ENCODE assay signal across 17 cellular contexts in genomic region chr13:73146705-73147104, GRCh38.
"Had no signal": no experiment of that assay in that cellular context is flagged by ENCODE, and none has a peak within 500 bp of the region (broad histone marks: within the 10 kb centered on the region; RNA-seq: fewer than 3 reads in every experiment).

No MANE protein-coding gene starts in this region.

- H3K4me3 Mint-ChIP-seq: activated CD4-positive, alpha-beta memory T cell treated with anti-CD3 and anti-CD28 coated beads for 36 hours; activated CD4-positive, alpha-beta T cell treated with anti-CD3 and anti-CD28 coated beads for 36 hours; activated naive CD8-positive, alpha-beta T cell; activated T-helper 1 cell treated with anti-CD3 and anti-CD28 coated beads, Interleukin-12 subunit alpha, Interleukin-12 subunit beta, Interleukin-2, Interleukin-4 antibody, amounts not matched to agents 30 ng/mL and 10 ng/mL and 1 ng/mL, durations not matched to agents 14 hours and 24 hours and 36 hours; endodermal cell; nephron; T-helper 2 cell treated with Interferon-gamma antibody and Interleukin-4, amounts not matched to agents 5 μg/mL and 100 μg/mL, for 36 hours; WTC11 had no signal

- H3K27me3 Mint-ChIP-seq: activated CD4-positive, alpha-beta memory T cell treated with anti-CD3 and anti-CD28 coated beads for 36 hours; activated CD4-positive, alpha-beta T cell treated with anti-CD3 and anti-CD28 coated beads for 36 hours; activated naive CD8-positive, alpha-beta T cell had no signal

- H3K4me1 Mint-ChIP-seq: activated CD4-positive, alpha-beta T cell treated with anti-CD3 and anti-CD28 coated beads for 36 hours; WTC11 had no signal

- H3K36me3 ChIP-seq: gastroesophageal sphincter, heart left ventricle, thyroid gland had no signal

- H3K9me3 Mint-ChIP-seq: activated CD4-positive, alpha-beta memory T cell treated with anti-CD3 and anti-CD28 coated beads for 36 hours; endodermal cell; nephron; T-helper 2 cell treated with Interferon-gamma antibody and Interleukin-4, amounts not matched to agents 5 μg/mL and 100 μg/mL, for 36 hours had no signal

- H3K9me3 ChIP-seq: body of pancreas, gastroesophageal sphincter, heart left ventricle, thyroid gland had no signal

- H3K27ac ChIP-seq: body of pancreas, gastroesophageal sphincter, heart left ventricle, thyroid gland had no signal

- H3K27me3 ChIP-seq: body of pancreas, gastroesophageal sphincter, heart left ventricle, thyroid gland had no signal

- DNase-seq: activated CD4-positive, alpha-beta memory T cell treated with anti-CD3 and anti-CD28 coated beads for 36 hours; activated CD4-positive, alpha-beta T cell treated with anti-CD3 and anti-CD28 coated beads for 36 hours; activated T-cell treated with anti-CD3 and anti-CD28 coated beads for 4 hours; amniotic stem cell; body of pancreas; endodermal cell; heart left ventricle; kidney glomerular epithelial cell; stimulated activated CD4-positive, alpha-beta T cell treated with anti-CD3 and anti-CD28 coated beads, Interleukin-2, amount 100 ng/mL, for 24 hours; stimulated activated naive CD4-positive, alpha-beta T cell treated with Interleukin-2 at 50 U/mL for 16 hours; thyroid gland had no signal

- H3K36me3 Mint-ChIP-seq: activated CD4-positive, alpha-beta memory T cell treated with anti-CD3 and anti-CD28 coated beads for 36 hours; WTC11 had no signal

- H3K27ac Mint-ChIP-seq: activated CD4-positive, alpha-beta memory T cell treated with anti-CD3 and anti-CD28 coated beads for 36 hours; activated CD4-positive, alpha-beta T cell treated with anti-CD3 and anti-CD28 coated beads for 36 hours; activated naive CD8-positive, alpha-beta T cell; activated T-helper 1 cell treated with anti-CD3 and anti-CD28 coated beads, Interleukin-12 subunit alpha, Interleukin-12 subunit beta, Interleukin-2, Interleukin-4 antibody, amounts not matched to agents 30 ng/mL and 10 ng/mL and 1 ng/mL, durations not matched to agents 14 hours and 24 hours and 36 hours; endodermal cell; nephron; T-helper 2 cell treated with Interferon-gamma antibody and Interleukin-4, amounts not matched to agents 5 μg/mL and 100 μg/mL, for 36 hours; WTC11 had no signal

- ATAC-seq: activated CD4-positive, alpha-beta T cell treated with anti-CD3 and anti-CD28 coated beads for 36 hours; body of pancreas; gastroesophageal sphincter; heart left ventricle; WTC11 had no signal

- H3K4me3 ChIP-seq: body of pancreas, gastroesophageal sphincter, heart left ventricle, thyroid gland had no signal
